In the genomic region with DNA sequence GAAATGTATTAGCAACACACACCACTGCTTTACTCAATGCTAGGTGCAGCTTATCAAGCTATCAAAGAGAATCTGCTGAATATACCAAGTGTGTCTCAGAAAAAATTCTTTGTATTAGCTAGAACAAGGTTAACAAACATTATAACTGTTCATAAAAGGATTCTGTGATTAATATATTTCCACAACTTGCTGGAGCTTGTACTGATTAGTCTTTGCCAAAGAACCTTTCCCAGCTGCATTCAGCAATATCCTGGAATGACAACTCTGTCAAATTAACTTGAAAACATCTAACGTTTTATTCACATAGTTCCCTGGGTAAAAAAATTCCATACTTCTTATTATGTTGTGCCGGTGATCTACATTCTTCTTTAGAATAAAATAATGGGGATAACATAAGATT, we compare ENCODE assay signal across 1 cellular context.
TF ChIP-seq lines count a peak whose summit lies in the region.

No MANE protein-coding gene starts in this region.

TF ChIP-seq in GM12878, 131 proteins besides CTCF, POLR2A, EP300 and RAD21 (continued from another document):
- TF ChIP-seq, protein P1, sequence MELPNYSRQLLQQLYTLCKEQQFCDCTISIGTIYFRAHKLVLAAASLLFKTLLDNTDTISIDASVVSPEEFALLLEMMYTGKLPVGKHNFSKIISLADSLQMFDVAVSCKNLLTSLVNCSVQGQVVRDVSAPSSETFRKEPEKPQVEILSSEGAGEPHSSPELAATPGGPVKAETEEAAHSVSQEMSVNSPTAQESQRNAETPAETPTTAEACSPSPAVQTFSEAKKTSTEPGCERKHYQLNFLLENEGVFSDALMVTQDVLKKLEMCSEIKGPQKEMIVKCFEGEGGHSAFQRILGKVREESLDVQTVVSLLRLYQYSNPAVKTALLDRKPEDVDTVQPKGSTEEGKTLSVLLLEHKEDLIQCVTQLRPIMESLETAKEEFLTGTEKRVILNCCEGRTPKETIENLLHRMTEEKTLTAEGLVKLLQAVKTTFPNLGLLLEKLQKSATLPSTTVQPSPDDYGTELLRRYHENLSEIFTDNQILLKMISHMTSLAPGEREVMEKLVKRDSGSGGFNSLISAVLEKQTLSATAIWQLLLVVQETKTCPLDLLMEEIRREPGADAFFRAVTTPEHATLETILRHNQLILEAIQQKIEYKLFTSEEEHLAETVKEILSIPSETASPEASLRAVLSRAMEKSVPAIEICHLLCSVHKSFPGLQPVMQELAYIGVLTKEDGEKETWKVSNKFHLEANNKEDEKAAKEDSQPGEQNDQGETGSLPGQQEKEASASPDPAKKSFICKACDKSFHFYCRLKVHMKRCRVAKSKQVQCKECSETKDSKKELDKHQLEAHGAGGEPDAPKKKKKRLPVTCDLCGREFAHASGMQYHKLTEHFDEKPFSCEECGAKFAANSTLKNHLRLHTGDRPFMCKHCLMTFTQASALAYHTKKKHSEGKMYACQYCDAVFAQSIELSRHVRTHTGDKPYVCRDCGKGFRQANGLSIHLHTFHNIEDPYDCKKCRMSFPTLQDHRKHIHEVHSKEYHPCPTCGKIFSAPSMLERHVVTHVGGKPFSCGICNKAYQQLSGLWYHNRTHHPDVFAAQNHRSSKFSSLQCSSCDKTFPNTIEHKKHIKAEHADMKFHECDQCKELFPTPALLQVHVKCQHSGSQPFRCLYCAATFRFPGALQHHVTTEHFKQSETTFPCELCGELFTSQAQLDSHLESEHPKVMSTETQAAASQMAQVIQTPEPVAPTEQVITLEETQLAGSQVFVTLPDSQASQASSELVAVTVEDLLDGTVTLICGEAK (IDR thresholded peaks at IDR 0.05; ENCODE audit: borderline replicate concordance), result no peak
- TF ChIP-seq SMAD5 (IDR thresholded peaks at IDR 0.05; ENCODE audit: low read depth) (no peak), TAF1 (IDR thresholded peaks at IDR 0.05; ENCODE audit: borderline replicate concordance, low read depth, low read length) (no peak), TCF7 (IDR thresholded peaks at IDR 0.05; ENCODE audit: borderline replicate concordance) (no peak), SUZ12 (IDR thresholded peaks at IDR 0.05; ENCODE audit: unreplicated experiment) (no peak), POLR2AphosphoS2 (IDR thresholded peaks at IDR 0.05; ENCODE audit: low read depth, low read length) (no peak), RB1 (IDR thresholded peaks at IDR 0.05; ENCODE audit: borderline replicate concordance) (no peak), SUPT20H (IDR thresholded peaks at IDR 0.05; ENCODE audit: borderline replicate concordance, control insufficient read depth, low read depth, low read length) (no peak), ZNF622 (IDR thresholded peaks at IDR 0.05) (no peak)
- TF ChIP-seq, protein P2, sequence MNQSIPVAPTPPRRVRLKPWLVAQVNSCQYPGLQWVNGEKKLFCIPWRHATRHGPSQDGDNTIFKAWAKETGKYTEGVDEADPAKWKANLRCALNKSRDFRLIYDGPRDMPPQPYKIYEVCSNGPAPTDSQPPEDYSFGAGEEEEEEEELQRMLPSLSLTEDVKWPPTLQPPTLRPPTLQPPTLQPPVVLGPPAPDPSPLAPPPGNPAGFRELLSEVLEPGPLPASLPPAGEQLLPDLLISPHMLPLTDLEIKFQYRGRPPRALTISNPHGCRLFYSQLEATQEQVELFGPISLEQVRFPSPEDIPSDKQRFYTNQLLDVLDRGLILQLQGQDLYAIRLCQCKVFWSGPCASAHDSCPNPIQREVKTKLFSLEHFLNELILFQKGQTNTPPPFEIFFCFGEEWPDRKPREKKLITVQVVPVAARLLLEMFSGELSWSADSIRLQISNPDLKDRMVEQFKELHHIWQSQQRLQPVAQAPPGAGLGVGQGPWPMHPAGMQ (IDR thresholded peaks at IDR 0.05; ENCODE audit: borderline replicate concordance), result no peak
- TF ChIP-seq, protein P3, sequence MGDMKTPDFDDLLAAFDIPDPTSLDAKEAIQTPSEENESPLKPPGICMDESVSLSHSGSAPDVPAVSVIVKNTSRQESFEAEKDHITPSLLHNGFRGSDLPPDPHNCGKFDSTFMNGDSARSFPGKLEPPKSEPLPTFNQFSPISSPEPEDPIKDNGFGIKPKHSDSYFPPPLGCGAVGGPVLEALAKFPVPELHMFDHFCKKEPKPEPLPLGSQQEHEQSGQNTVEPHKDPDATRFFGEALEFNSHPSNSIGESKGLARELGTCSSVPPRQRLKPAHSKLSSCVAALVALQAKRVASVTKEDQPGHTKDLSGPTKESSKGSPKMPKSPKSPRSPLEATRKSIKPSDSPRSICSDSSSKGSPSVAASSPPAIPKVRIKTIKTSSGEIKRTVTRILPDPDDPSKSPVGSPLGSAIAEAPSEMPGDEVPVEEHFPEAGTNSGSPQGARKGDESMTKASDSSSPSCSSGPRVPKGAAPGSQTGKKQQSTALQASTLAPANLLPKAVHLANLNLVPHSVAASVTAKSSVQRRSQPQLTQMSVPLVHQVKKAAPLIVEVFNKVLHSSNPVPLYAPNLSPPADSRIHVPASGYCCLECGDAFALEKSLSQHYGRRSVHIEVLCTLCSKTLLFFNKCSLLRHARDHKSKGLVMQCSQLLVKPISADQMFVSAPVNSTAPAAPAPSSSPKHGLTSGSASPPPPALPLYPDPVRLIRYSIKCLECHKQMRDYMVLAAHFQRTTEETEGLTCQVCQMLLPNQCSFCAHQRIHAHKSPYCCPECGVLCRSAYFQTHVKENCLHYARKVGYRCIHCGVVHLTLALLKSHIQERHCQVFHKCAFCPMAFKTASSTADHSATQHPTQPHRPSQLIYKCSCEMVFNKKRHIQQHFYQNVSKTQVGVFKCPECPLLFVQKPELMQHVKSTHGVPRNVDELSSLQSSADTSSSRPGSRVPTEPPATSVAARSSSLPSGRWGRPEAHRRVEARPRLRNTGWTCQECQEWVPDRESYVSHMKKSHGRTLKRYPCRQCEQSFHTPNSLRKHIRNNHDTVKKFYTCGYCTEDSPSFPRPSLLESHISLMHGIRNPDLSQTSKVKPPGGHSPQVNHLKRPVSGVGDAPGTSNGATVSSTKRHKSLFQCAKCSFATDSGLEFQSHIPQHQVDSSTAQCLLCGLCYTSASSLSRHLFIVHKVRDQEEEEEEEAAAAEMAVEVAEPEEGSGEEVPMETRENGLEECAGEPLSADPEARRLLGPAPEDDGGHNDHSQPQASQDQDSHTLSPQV (IDR thresholded peaks at IDR 0.05), result no peak
- TF ChIP-seq, protein P4, sequence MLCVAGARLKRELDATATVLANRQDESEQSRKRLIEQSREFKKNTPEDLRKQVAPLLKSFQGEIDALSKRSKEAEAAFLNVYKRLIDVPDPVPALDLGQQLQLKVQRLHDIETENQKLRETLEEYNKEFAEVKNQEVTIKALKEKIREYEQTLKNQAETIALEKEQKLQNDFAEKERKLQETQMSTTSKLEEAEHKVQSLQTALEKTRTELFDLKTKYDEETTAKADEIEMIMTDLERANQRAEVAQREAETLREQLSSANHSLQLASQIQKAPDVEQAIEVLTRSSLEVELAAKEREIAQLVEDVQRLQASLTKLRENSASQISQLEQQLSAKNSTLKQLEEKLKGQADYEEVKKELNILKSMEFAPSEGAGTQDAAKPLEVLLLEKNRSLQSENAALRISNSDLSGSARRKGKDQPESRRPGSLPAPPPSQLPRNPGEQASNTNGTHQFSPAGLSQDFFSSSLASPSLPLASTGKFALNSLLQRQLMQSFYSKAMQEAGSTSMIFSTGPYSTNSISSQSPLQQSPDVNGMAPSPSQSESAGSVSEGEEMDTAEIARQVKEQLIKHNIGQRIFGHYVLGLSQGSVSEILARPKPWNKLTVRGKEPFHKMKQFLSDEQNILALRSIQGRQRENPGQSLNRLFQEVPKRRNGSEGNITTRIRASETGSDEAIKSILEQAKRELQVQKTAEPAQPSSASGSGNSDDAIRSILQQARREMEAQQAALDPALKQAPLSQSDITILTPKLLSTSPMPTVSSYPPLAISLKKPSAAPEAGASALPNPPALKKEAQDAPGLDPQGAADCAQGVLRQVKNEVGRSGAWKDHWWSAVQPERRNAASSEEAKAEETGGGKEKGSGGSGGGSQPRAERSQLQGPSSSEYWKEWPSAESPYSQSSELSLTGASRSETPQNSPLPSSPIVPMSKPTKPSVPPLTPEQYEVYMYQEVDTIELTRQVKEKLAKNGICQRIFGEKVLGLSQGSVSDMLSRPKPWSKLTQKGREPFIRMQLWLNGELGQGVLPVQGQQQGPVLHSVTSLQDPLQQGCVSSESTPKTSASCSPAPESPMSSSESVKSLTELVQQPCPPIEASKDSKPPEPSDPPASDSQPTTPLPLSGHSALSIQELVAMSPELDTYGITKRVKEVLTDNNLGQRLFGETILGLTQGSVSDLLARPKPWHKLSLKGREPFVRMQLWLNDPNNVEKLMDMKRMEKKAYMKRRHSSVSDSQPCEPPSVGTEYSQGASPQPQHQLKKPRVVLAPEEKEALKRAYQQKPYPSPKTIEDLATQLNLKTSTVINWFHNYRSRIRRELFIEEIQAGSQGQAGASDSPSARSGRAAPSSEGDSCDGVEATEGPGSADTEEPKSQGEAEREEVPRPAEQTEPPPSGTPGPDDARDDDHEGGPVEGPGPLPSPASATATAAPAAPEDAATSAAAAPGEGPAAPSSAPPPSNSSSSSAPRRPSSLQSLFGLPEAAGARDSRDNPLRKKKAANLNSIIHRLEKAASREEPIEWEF (IDR thresholded peaks at IDR 0.05; ENCODE audit: insufficient replicate concordance, low read depth, low read length), result no peak
- TF ChIP-seq, protein P5, sequence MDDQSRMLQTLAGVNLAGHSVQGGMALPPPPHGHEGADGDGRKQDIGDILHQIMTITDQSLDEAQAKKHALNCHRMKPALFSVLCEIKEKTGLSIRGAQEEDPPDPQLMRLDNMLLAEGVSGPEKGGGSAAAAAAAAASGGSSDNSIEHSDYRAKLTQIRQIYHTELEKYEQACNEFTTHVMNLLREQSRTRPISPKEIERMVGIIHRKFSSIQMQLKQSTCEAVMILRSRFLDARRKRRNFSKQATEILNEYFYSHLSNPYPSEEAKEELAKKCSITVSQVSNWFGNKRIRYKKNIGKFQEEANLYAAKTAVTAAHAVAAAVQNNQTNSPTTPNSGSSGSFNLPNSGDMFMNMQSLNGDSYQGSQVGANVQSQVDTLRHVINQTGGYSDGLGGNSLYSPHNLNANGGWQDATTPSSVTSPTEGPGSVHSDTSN (IDR thresholded peaks at IDR 0.05; ENCODE audit: insufficient replicate concordance, low read depth, low read length), result no peak
TF ChIP-seq in GM12878: peak in this region for 0.
